ENCODE assay signal across 8 cellular contexts in genomic region chr2:79887747-79888374, GRCh38.
A peak's percentile ranks its signal among the peaks of the same experiment; 100 is the strongest.
DNase-seq lines count a peak whose midpoint lies in the region; ATAC-seq and TF ChIP-seq lines count a peak whose summit lies in the region.

No MANE protein-coding gene starts in this region.

- H4K20me1 ChIP-seq in GM23338 (replicated peaks; ENCODE audit: insufficient read depth), result no peaks in the 10 kb centered on the region

- peak; percentile 79 to 96 for TF ChIP-seq CTCF in GM23338 (conservative IDR thresholded peaks at IDR 0.05; ENCODE audit: low read depth in 2 of 2)

- H3K4me1 Mint-ChIP-seq in GM23338, result peaks cover 19% of the 10 kb centered on the region

- H3K79me2 ChIP-seq in GM23338 (replicated peaks; ENCODE audit: insufficient read depth), result no peaks in the 10 kb centered on the region

- H3K9me2 ChIP-seq in GM23338 (ENCODE audit: insufficient read depth), result no peaks in the 10 kb centered on the region

- peaks cover 10% of the 10 kb centered on the region for H3K4me1 ChIP-seq in GM23338 (ENCODE audit: insufficient read depth)

- no peak overlapping the region for H2AFZ ChIP-seq in GM23338

- no peaks in the 10 kb centered on the region for H3K27me3 Mint-ChIP-seq in GM23338 (ENCODE audit: insufficient read depth, low read depth, poor library complexity)

- DNase-seq in stimulated activated CD4-positive, alpha-beta T cell treated with anti-CD3 and anti-CD28 coated beads, Interleukin-15, amount 100 ng/mL, for 24 hours, result peak; percentile 17
- DNase-seq in stimulated activated CD4-positive, alpha-beta T cell treated with anti-CD3 and anti-CD28 coated beads, Interleukin-12 subunit alpha, Interleukin-12 subunit beta, amount 100 ng/mL, for 4 hours, result no peak
- DNase-seq in GM23338 (ENCODE audit: low spot score) (peak; percentile 82), NAMALWA (ENCODE audit: low spot score) (peak; percentile 73), T1000 (lab: John Stamatoyannopoulos, UW) (peak; percentile 26), foreskin melanocyte (peak; percentile 56), skeletal muscle cell (ENCODE audit: low read depth) (peak; percentile 12)

- H3K4me2 ChIP-seq in GM23338, result no peak overlapping the region

- H3K27ac Mint-ChIP-seq in GM23338, result no peak overlapping the region

- H3K9me3 Mint-ChIP-seq in GM23338, result no peaks in the 10 kb centered on the region; the same call in 2 of the 3 replicates

- no peaks in the 10 kb centered on the region for H3K27me3 ChIP-seq in GM23338 (ENCODE audit: insufficient read depth)

- no peaks in the 10 kb centered on the region for H3K36me3 ChIP-seq in GM23338 (ENCODE audit: insufficient read depth)

- H3K27ac ChIP-seq in GM23338 (ENCODE audit: low read depth), result no peak overlapping the region

- H3K36me3 Mint-ChIP-seq in GM23338 (ENCODE audit: low read depth), result no peaks in the 10 kb centered on the region

- no peak overlapping the region for H3K4me3 Mint-ChIP-seq in GM23338

- ATAC-seq in GM23338 (peak; percentile 78), HG03097 (IDR thresholded peaks at IDR 0.05; ENCODE audit: low FRiP score, unreplicated experiment) (no peak)

- H3K4me3 ChIP-seq in GM23338, result no peak overlapping the region
- no peak overlapping the region for H3K4me3 ChIP-seq in skeletal muscle cell (ENCODE audit: low read depth, low read length)

- no peaks in the 10 kb centered on the region for H3F3A ChIP-seq in GM23338 (replicated peaks; ENCODE audit: low read depth)

TF ChIP-seq in GM23338, 12 proteins besides CTCF, POLR2A, EP300 and RAD21:
- no peak for TF ChIP-seq ETS1 (IDR thresholded peaks at IDR 0.05)
- no peak for TF ChIP-seq ZNF114 (CRISPR knock-in tag; IDR thresholded peaks at IDR 0.05)
- TF ChIP-seq EZH2 (IDR thresholded peaks at IDR 0.05; ENCODE audit: low read depth, unreplicated experiment), result no peak
- TF ChIP-seq ZNF331 (CRISPR knock-in tag; IDR thresholded peaks at IDR 0.05; ENCODE audit: low read depth), result no peak
- no peak for TF ChIP-seq JUNB (IDR thresholded peaks at IDR 0.05; ENCODE audit: unreplicated experiment)
- TF ChIP-seq EZH2phosphoT487 (IDR thresholded peaks at IDR 0.05; ENCODE audit: unreplicated experiment), result no peak
- TF ChIP-seq POLR2AphosphoS5 (IDR thresholded peaks at IDR 0.05; ENCODE audit: low read depth), result no peak
- TF ChIP-seq NANOG (IDR thresholded peaks at IDR 0.05; ENCODE audit: borderline replicate concordance), result no peak
- no peak for TF ChIP-seq CREB1 (CRISPR knock-in tag; IDR thresholded peaks at IDR 0.05; ENCODE audit: low read depth)
- TF ChIP-seq ZNF462 (CRISPR knock-in tag; IDR thresholded peaks at IDR 0.05), result no peak
- TF ChIP-seq, protein P1, sequence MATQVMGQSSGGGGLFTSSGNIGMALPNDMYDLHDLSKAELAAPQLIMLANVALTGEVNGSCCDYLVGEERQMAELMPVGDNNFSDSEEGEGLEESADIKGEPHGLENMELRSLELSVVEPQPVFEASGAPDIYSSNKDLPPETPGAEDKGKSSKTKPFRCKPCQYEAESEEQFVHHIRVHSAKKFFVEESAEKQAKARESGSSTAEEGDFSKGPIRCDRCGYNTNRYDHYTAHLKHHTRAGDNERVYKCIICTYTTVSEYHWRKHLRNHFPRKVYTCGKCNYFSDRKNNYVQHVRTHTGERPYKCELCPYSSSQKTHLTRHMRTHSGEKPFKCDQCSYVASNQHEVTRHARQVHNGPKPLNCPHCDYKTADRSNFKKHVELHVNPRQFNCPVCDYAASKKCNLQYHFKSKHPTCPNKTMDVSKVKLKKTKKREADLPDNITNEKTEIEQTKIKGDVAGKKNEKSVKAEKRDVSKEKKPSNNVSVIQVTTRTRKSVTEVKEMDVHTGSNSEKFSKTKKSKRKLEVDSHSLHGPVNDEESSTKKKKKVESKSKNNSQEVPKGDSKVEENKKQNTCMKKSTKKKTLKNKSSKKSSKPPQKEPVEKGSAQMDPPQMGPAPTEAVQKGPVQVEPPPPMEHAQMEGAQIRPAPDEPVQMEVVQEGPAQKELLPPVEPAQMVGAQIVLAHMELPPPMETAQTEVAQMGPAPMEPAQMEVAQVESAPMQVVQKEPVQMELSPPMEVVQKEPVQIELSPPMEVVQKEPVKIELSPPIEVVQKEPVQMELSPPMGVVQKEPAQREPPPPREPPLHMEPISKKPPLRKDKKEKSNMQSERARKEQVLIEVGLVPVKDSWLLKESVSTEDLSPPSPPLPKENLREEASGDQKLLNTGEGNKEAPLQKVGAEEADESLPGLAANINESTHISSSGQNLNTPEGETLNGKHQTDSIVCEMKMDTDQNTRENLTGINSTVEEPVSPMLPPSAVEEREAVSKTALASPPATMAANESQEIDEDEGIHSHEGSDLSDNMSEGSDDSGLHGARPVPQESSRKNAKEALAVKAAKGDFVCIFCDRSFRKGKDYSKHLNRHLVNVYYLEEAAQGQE (IDR thresholded peaks at IDR 0.05; ENCODE audit: unreplicated experiment), result no peak
- TF ChIP-seq STAT1 (IDR thresholded peaks at IDR 0.05; ENCODE audit: unreplicated experiment), result no peak
